In the genomic region with DNA sequence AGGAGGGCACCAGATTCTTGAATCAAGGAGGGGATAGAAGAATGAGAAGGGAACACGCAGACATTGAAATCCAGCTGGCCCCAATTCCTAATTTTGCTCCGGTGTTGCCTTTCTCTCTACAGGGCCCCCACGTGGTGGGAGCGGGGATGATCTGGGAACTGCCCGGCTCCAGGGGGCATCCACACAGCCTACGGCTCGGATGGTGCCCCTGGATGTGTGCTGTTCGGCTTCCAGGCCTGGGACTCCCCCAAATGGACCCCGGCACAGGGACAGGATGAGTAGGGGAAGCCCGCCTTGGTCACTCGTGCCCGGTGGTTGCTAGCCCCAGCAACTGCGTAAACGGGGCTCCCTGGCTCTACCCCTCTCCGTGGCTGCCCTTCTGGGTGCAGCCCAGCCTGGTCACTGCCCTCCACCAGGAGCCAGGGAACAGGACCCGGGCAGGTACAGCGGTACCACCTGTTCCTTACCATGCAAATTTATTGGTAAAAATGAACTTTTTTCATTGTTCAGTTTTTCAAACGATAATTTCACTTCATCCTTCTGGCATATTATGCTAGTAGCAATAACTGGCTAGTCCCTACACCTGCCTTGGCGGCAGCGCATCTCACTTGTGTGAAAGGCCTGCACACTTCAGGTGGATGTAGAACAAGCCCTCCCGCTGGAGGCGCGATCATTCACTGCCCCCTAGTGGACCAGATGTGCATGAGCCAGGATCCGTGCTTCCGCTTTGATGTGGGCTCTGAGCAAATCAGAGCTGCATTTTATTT, we compare ENCODE assay signal across 1 cellular context.
TF ChIP-seq lines count a peak whose summit lies in the region.

No MANE protein-coding gene starts in this region.

TF ChIP-seq in GM23338, 12 proteins besides CTCF, POLR2A, EP300 and RAD21 (continued from another document):
- TF ChIP-seq, protein P1, sequence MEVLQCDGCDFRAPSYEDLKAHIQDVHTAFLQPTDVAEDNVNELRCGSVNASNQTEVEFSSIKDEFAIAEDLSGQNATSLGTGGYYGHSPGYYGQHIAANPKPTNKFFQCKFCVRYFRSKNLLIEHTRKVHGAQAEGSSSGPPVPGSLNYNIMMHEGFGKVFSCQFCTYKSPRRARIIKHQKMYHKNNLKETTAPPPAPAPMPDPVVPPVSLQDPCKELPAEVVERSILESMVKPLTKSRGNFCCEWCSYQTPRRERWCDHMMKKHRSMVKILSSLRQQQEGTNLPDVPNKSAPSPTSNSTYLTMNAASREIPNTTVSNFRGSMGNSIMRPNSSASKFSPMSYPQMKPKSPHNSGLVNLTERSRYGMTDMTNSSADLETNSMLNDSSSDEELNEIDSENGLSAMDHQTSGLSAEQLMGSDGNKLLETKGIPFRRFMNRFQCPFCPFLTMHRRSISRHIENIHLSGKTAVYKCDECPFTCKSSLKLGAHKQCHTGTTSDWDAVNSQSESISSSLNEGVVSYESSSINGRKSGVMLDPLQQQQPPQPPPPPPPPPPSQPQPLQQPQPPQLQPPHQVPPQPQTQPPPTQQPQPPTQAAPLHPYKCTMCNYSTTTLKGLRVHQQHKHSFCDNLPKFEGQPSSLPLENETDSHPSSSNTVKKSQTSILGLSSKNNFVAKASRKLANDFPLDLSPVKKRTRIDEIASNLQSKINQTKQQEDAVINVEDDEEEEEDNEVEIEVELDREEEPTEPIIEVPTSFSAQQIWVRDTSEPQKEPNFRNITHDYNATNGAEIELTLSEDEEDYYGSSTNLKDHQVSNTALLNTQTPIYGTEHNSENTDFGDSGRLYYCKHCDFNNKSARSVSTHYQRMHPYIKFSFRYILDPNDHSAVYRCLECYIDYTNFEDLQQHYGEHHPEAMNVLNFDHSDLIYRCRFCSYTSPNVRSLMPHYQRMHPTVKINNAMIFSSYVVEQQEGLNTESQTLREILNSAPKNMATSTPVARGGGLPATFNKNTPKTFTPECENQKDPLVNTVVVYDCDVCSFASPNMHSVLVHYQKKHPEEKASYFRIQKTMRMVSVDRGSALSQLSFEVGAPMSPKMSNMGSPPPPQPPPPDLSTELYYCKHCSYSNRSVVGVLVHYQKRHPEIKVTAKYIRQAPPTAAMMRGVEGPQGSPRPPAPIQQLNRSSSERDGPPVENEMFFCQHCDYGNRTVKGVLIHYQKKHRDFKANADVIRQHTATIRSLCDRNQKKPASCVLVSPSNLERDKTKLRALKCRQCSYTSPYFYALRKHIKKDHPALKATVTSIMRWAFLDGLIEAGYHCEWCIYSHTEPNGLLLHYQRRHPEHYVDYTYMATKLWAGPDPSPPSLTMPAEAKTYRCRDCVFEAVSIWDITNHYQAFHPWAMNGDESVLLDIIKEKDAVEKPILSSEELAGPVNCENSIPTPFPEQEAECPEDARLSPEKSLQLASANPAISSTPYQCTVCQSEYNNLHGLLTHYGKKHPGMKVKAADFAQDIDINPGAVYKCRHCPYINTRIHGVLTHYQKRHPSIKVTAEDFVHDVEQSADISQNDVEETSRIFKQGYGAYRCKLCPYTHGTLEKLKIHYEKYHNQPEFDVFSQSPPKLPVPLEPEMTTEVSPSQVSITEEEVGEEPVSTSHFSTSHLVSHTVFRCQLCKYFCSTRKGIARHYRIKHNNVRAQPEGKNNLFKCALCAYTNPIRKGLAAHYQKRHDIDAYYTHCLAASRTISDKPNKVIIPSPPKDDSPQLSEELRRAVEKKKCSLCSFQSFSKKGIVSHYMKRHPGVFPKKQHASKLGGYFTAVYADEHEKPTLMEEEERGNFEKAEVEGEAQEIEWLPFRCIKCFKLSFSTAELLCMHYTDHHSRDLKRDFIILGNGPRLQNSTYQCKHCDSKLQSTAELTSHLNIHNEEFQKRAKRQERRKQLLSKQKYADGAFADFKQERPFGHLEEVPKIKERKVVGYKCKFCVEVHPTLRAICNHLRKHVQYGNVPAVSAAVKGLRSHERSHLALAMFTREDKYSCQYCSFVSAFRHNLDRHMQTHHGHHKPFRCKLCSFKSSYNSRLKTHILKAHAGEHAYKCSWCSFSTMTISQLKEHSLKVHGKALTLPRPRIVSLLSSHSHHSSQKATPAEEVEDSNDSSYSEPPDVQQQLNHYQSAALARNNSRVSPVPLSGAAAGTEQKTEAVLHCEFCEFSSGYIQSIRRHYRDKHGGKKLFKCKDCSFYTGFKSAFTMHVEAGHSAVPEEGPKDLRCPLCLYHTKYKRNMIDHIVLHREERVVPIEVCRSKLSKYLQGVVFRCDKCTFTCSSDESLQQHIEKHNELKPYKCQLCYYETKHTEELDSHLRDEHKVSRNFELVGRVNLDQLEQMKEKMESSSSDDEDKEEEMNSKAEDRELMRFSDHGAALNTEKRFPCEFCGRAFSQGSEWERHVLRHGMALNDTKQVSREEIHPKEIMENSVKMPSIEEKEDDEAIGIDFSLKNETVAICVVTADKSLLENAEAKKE (CRISPR knock-in tag; IDR thresholded peaks at IDR 0.05): no peak
- TF ChIP-seq, protein P2, sequence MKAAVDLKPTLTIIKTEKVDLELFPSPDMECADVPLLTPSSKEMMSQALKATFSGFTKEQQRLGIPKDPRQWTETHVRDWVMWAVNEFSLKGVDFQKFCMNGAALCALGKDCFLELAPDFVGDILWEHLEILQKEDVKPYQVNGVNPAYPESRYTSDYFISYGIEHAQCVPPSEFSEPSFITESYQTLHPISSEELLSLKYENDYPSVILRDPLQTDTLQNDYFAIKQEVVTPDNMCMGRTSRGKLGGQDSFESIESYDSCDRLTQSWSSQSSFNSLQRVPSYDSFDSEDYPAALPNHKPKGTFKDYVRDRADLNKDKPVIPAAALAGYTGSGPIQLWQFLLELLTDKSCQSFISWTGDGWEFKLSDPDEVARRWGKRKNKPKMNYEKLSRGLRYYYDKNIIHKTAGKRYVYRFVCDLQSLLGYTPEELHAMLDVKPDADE (IDR thresholded peaks at IDR 0.05): no peak
- TF ChIP-seq POLR2AphosphoS5 (IDR thresholded peaks at IDR 0.05; ENCODE audit: low read depth) (no peak), ZNF114 (CRISPR knock-in tag; IDR thresholded peaks at IDR 0.05) (no peak), ZNF331 (CRISPR knock-in tag; IDR thresholded peaks at IDR 0.05; ENCODE audit: low read depth) (no peak), EZH2 (IDR thresholded peaks at IDR 0.05; ENCODE audit: low read depth, unreplicated experiment) (no peak), EZH2phosphoT487 (IDR thresholded peaks at IDR 0.05; ENCODE audit: unreplicated experiment) (no peak)
- TF ChIP-seq, protein P3, sequence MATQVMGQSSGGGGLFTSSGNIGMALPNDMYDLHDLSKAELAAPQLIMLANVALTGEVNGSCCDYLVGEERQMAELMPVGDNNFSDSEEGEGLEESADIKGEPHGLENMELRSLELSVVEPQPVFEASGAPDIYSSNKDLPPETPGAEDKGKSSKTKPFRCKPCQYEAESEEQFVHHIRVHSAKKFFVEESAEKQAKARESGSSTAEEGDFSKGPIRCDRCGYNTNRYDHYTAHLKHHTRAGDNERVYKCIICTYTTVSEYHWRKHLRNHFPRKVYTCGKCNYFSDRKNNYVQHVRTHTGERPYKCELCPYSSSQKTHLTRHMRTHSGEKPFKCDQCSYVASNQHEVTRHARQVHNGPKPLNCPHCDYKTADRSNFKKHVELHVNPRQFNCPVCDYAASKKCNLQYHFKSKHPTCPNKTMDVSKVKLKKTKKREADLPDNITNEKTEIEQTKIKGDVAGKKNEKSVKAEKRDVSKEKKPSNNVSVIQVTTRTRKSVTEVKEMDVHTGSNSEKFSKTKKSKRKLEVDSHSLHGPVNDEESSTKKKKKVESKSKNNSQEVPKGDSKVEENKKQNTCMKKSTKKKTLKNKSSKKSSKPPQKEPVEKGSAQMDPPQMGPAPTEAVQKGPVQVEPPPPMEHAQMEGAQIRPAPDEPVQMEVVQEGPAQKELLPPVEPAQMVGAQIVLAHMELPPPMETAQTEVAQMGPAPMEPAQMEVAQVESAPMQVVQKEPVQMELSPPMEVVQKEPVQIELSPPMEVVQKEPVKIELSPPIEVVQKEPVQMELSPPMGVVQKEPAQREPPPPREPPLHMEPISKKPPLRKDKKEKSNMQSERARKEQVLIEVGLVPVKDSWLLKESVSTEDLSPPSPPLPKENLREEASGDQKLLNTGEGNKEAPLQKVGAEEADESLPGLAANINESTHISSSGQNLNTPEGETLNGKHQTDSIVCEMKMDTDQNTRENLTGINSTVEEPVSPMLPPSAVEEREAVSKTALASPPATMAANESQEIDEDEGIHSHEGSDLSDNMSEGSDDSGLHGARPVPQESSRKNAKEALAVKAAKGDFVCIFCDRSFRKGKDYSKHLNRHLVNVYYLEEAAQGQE (IDR thresholded peaks at IDR 0.05; ENCODE audit: unreplicated experiment): no peak
